Comparison of ENCODE assay signal across 12 cellular contexts in genomic region chr9:89505795-89506385, GRCh38. TPM values are rescaled to one million over a fixed set of nuclear protein-coding genes. Genes with fewer than 3 reads are reported as not detected.
DNase-seq lines count a peak whose midpoint lies in the region; ATAC-seq and TF ChIP-seq lines count a peak whose summit lies in the region.
"Had no signal": no experiment of that assay in that cellular context is flagged by ENCODE, and none has a peak within 500 bp of the region (broad histone marks: within the 10 kb centered on the region; RNA-seq: fewer than 3 reads in every experiment).

No MANE protein-coding gene starts in this region.

- peak overlapping the region; percentile 31 for H3K27ac Mint-ChIP-seq in activated naive CD8-positive, alpha-beta T cell treated with anti-CD3 and anti-CD28 coated beads for 36 hours
- no peak overlapping the region for H3K27ac Mint-ChIP-seq in activated naive CD8-positive, alpha-beta T cell treated with anti-CD3 and anti-CD28 coated beads, Interleukin-2, amount 50 U/mL, for 24 hours
- H3K27ac Mint-ChIP-seq in stimulated activated naive B cell treated with anti-CD40 and anti-IgM and Interleukin-4, amounts not matched to agents 10 μg/mL and 1 μg/mL and 100 μg/mL, for 72 hours, result peak overlapping the region; percentile 56
- H3K27ac Mint-ChIP-seq: activated CD4-positive, alpha-beta T cell treated with anti-CD3 and anti-CD28 coated beads for 36 hours had no signal

- peaks cover 4% of the 10 kb centered on the region for H3K36me3 Mint-ChIP-seq in activated naive CD8-positive, alpha-beta T cell treated with anti-CD3 and anti-CD28 coated beads for 36 hours
- no peaks in the 10 kb centered on the region for H3K36me3 Mint-ChIP-seq in activated naive CD8-positive, alpha-beta T cell treated with anti-CD3 and anti-CD28 coated beads, Interleukin-2, amount 50 U/mL, for 24 hours (ENCODE audit: low read depth)
- H3K36me3 Mint-ChIP-seq in stimulated activated naive B cell treated with anti-CD40 and anti-IgM and Interleukin-4, amounts not matched to agents 10 μg/mL and 1 μg/mL and 100 μg/mL, for 72 hours, result no peaks in the 10 kb centered on the region

- H3K27me3 Mint-ChIP-seq in activated naive CD8-positive, alpha-beta T cell treated with anti-CD3 and anti-CD28 coated beads for 36 hours, result no peaks in the 10 kb centered on the region
- no peaks in the 10 kb centered on the region for H3K27me3 Mint-ChIP-seq in activated naive CD8-positive, alpha-beta T cell treated with anti-CD3 and anti-CD28 coated beads, Interleukin-2, amount 50 U/mL, for 24 hours
- no peaks in the 10 kb centered on the region for H3K27me3 Mint-ChIP-seq in stimulated activated naive B cell treated with anti-CD40 and anti-IgM and Interleukin-4, amounts not matched to agents 10 μg/mL and 1 μg/mL and 100 μg/mL, for 72 hours
- H3K27me3 Mint-ChIP-seq: activated CD4-positive, alpha-beta T cell treated with anti-CD3 and anti-CD28 coated beads for 36 hours had no signal

- H3K9me3 Mint-ChIP-seq in activated naive CD8-positive, alpha-beta T cell treated with anti-CD3 and anti-CD28 coated beads for 36 hours, result no peaks in the 10 kb centered on the region
- no peaks in the 10 kb centered on the region for H3K9me3 Mint-ChIP-seq in activated naive CD8-positive, alpha-beta T cell treated with anti-CD3 and anti-CD28 coated beads, Interleukin-2, amount 50 U/mL, for 24 hours
- H3K9me3 Mint-ChIP-seq in stimulated activated naive B cell treated with anti-CD40 and anti-IgM and Interleukin-4, amounts not matched to agents 10 μg/mL and 1 μg/mL and 100 μg/mL, for 72 hours, result no peaks in the 10 kb centered on the region
- H3K9me3 Mint-ChIP-seq: immature natural killer cell had no signal

- H3K27ac ChIP-seq in sigmoid colon, result no peak overlapping the region

- TF ChIP-seq CTCF in sigmoid colon (IDR thresholded peaks at IDR 0.05), result no peak

- no peak for TF ChIP-seq POLR2A in sigmoid colon (IDR thresholded peaks at IDR 0.05)

- H3K4me3 ChIP-seq in sigmoid colon, result no peak overlapping the region

- WGBS in sigmoid colon, 2 donors, result 27 to 68% methylated on average over 8 of the region's 8 CpGs

- no peak for DNase-seq in activated naive CD8-positive, alpha-beta T cell treated with anti-CD3 and anti-CD28 coated beads for 36 hours
- no peak for DNase-seq in activated naive CD8-positive, alpha-beta T cell treated with anti-CD3 and anti-CD28 coated beads, Interleukin-2, amount 50 U/mL, for 24 hours
- DNase-seq in NCI-H510A (lab: John Stamatoyannopoulos, UW) (peak; percentile 32), iris pigment epithelial cell (ENCODE audit: low read depth) (peak; percentile 10), T-helper 9 cell (no peak), sigmoid colon (no peak)
- no peak for DNase-seq in stimulated activated naive B cell treated with anti-CD40 and anti-IgM and Interleukin-4, amounts not matched to agents 10 μg/mL and 1 μg/mL and 100 μg/mL, for 72 hours
- DNase-seq in activated CD4-positive, CD25-positive, alpha-beta regulatory T cell treated with anti-CD3 and anti-CD28 coated beads, Interleukin-2, amount 50 U/mL, for 72 hours, result no peak
- DNase-seq: activated CD4-positive, alpha-beta T cell treated with anti-CD3 and anti-CD28 coated beads for 36 hours; activated naive CD4-positive, alpha-beta T cell; immature natural killer cell; stimulated activated CD4-positive, alpha-beta T cell treated with anti-CD3 and anti-CD28 coated beads, Interleukin-15, amount 100 ng/mL, for 24 hours had no signal

- no peak overlapping the region for H3K4me3 Mint-ChIP-seq in activated naive CD8-positive, alpha-beta T cell treated with anti-CD3 and anti-CD28 coated beads for 36 hours
- no peak overlapping the region for H3K4me3 Mint-ChIP-seq in activated naive CD8-positive, alpha-beta T cell treated with anti-CD3 and anti-CD28 coated beads, Interleukin-2, amount 50 U/mL, for 24 hours
- H3K4me3 Mint-ChIP-seq in stimulated activated naive B cell treated with anti-CD40 and anti-IgM and Interleukin-4, amounts not matched to agents 10 μg/mL and 1 μg/mL and 100 μg/mL, for 72 hours, result no peak overlapping the region
- H3K4me3 Mint-ChIP-seq: activated CD4-positive, alpha-beta T cell treated with anti-CD3 and anti-CD28 coated beads for 36 hours; immature natural killer cell had no signal

- H3K27me3 ChIP-seq in sigmoid colon, result no peaks in the 10 kb centered on the region

- H3K36me3 ChIP-seq in sigmoid colon, result no peaks in the 10 kb centered on the region

- no peak for TF ChIP-seq EP300 in sigmoid colon (IDR thresholded peaks at IDR 0.05)

- peaks cover 78% of the 10 kb centered on the region for H3K4me1 Mint-ChIP-seq in activated naive CD8-positive, alpha-beta T cell treated with anti-CD3 and anti-CD28 coated beads for 36 hours
- H3K4me1 Mint-ChIP-seq in activated naive CD8-positive, alpha-beta T cell treated with anti-CD3 and anti-CD28 coated beads, Interleukin-2, amount 50 U/mL, for 24 hours, result peaks cover 80% of the 10 kb centered on the region
- H3K4me1 Mint-ChIP-seq in stimulated activated naive B cell treated with anti-CD40 and anti-IgM and Interleukin-4, amounts not matched to agents 10 μg/mL and 1 μg/mL and 100 μg/mL, for 72 hours, result peaks cover 43 to 73% of the 10 kb centered on the region in 2 donors

- intact Hi-C loops in sigmoid colon (cut with DNase I), result no loop called here

- no peaks in the 10 kb centered on the region for H3K9me3 ChIP-seq in sigmoid colon

- no peaks in the 10 kb centered on the region for H3K4me1 ChIP-seq in sigmoid colon

- ATAC-seq in activated naive CD8-positive, alpha-beta T cell treated with anti-CD3 and anti-CD28 coated beads, Interleukin-2, amount 50 U/mL, for 24 hours, result no peak
- ATAC-seq in stimulated activated naive B cell treated with anti-CD40 and anti-IgM and Interleukin-4, amounts not matched to agents 10 μg/mL and 1 μg/mL and 100 μg/mL, for 72 hours (replicated peaks), result no peak
- ATAC-seq: activated CD4-positive, alpha-beta T cell treated with anti-CD3 and anti-CD28 coated beads for 36 hours had no signal

RNA-seq across cellular contexts. Expression of gene SEMA4D, which starts 8.0 kb away (rescaled TPM):
- total RNA-seq in activated naive CD8-positive, alpha-beta T cell treated with anti-CD3 and anti-CD28 coated beads for 36 hours, result 100 to 1,000 TPM; 239 to 245 TPM
- total RNA-seq in sigmoid colon, result 10 to 100 TPM in 1 of 4 donors, 1 to 10 TPM in 3; 4.6 to 13.0 (median 7.0) TPM
- polyA plus RNA-seq in sigmoid colon, result 10 to 100 TPM in 1 of 3 donors, 1 to 10 TPM in 2; 1.4 to 35.1 (median 3.6) TPM

Comparison
In these comparisons a context has a peak if more than half of its experiments do, and no peak if none do; other contexts are left out.
1. DNase-seq: peak in NCI-H510A (single experiment) and iris pigment epithelial cell (single experiment); none in activated naive CD8-positive, alpha-beta T cell treated with anti-CD3 and anti-CD28 coated beads for 36 hours (single experiment), activated naive CD8-positive, alpha-beta T cell treated with anti-CD3 and anti-CD28 coated beads, Interleukin-2, amount 50 U/mL, for 24 hours (single experiment), stimulated activated naive B cell treated with anti-CD40 and anti-IgM and Interleukin-4, amounts not matched to agents 10 μg/mL and 1 μg/mL and 100 μg/mL, for 72 hours (single experiment), activated CD4-positive, CD25-positive, alpha-beta regulatory T cell treated with anti-CD3 and anti-CD28 coated beads, Interleukin-2, amount 50 U/mL, for 72 hours (single experiment), T-helper 9 cell (single experiment) and sigmoid colon (single experiment).
2. RNA of gene SEMA4D, which starts 8.0 kb away (total RNA-seq): 239 to 245 TPM in activated naive CD8-positive, alpha-beta T cell treated with anti-CD3 and anti-CD28 coated beads for 36 hours; 4.6 to 13.0 TPM in sigmoid colon; every median in the first group is over 10 times any median in the second.